In genomic region chr7:129951076-129952011, GRCh38 we compare ENCODE assay signal across 8 cellular contexts. TPM values are rescaled to one million over a fixed set of nuclear protein-coding genes. Genes with fewer than 3 reads are reported as not detected.
A peak's percentile ranks its signal among the peaks of the same experiment; 100 is the strongest.
DNase-seq lines count a peak whose midpoint lies in the region; ATAC-seq and TF ChIP-seq lines count a peak whose summit lies in the region.

No MANE protein-coding gene starts in this region.

- intact Hi-C loops in left cardiac atrium (cut with DNase I) = loop anchor here in 1 of 2 donors (5.0 kb wide), 1 partner anchor 84 kb away; no protein-coding TSS in a partner anchor
- intact Hi-C loops in psoas muscle (cut with DNase I) = loop anchor here (5.0 kb wide), 5 partner anchors 39 to 124 kb away; no protein-coding TSS in a partner anchor

- H3K36me3 ChIP-seq in cardiac muscle cell (no peaks in the 10 kb centered on the region), SU-DHL-6 (ENCODE audit: low read length) (no peaks in the 10 kb centered on the region), psoas muscle (ENCODE audit: insufficient read depth in 1 of 2, low read depth in 1 of 2) (no peaks in the 10 kb centered on the region)

- peak; percentile 35 to 46 for DNase-seq in cardiac muscle cell (ENCODE audit: low read depth in 1 of 2, low spot score in 1 of 2)
- no peak for DNase-seq in left cardiac atrium
- DNase-seq in foreskin keratinocyte = peak in 1 of 2 donors; percentile 15
- no peak for DNase-seq in psoas muscle
- no peak for DNase-seq in DMS114 treated with DMSO at 0.1 percent for 48 hours (lab: John Stamatoyannopoulos, UW; ENCODE audit: unreplicated experiment)

- TF ChIP-seq CTCF in cardiac muscle cell (IDR thresholded peaks at IDR 0.05; ENCODE audit: low read depth, low read length) = no peak
- TF ChIP-seq CTCF in SU-DHL-6 (IDR thresholded peaks at IDR 0.05; ENCODE audit: insufficient read depth, low read length, poor library complexity, severe bottlenecking) = no peak
- TF ChIP-seq CTCF in foreskin keratinocyte (conservative IDR thresholded peaks at IDR 0.05) = no peak
- no peak for TF ChIP-seq CTCF in psoas muscle (IDR thresholded peaks at IDR 0.05)

- H3F3A ChIP-seq in SU-DHL-6 (ENCODE audit: insufficient read depth) = peaks cover 24% of the 10 kb centered on the region

- no peak for ATAC-seq in left cardiac atrium
- no peak for ATAC-seq in foreskin keratinocyte
- peak in 1 of 4 donors; percentile 14 for ATAC-seq in psoas muscle
- no peak for ATAC-seq in GM18519 (IDR thresholded peaks at IDR 0.05; ENCODE audit: low FRiP score, unreplicated experiment)
- ATAC-seq in HG02763 (IDR thresholded peaks at IDR 0.05; ENCODE audit: unreplicated experiment) = no peak

- H3K4me2 ChIP-seq in SU-DHL-6 (ENCODE audit: low read depth, low read length, poor library complexity, severe bottlenecking) = peak overlapping the region; percentile 98

- H3K4me1 ChIP-seq in cardiac muscle cell (ENCODE audit: low read depth) (peaks cover 5% of the 10 kb centered on the region), foreskin keratinocyte (peaks cover 17% of the 10 kb centered on the region), psoas muscle (peaks cover 27% of the 10 kb centered on the region)

- H3K4me3 ChIP-seq in cardiac muscle cell = peak overlapping the region; percentile 84
- peak overlapping the region; percentile 78 for H3K4me3 ChIP-seq in SU-DHL-6 (ENCODE audit: insufficient read depth, low read length, poor library complexity, severe bottlenecking)
- peak overlapping the region; percentile 97 for H3K4me3 ChIP-seq in psoas muscle

- no peaks in the 10 kb centered on the region for H3K9me3 ChIP-seq in cardiac muscle cell (ENCODE audit: low read depth)
- no peaks in the 10 kb centered on the region for H3K9me3 ChIP-seq in SU-DHL-6 (ENCODE audit: insufficient read depth, low read length)
- H3K9me3 ChIP-seq in psoas muscle = no peaks in the 10 kb centered on the region

- H3K79me2 ChIP-seq in SU-DHL-6 (ENCODE audit: insufficient read depth, low read length) = peaks cover 53% of the 10 kb centered on the region

- no peaks in the 10 kb centered on the region; the same call in 1 of the 2 replicates for H4K20me1 ChIP-seq in SU-DHL-6 (ENCODE audit: low read depth, low read length)

- 0% methylated on average over 7 of the region's 7 CpGs for WGBS in psoas muscle, 3 donors

- H3K9me2 ChIP-seq in SU-DHL-6 (replicated peaks; ENCODE audit: insufficient read depth, low read length) = no peaks in the 10 kb centered on the region

- H3K27me3 ChIP-seq in cardiac muscle cell = no peaks in the 10 kb centered on the region
- H3K27me3 ChIP-seq in SU-DHL-6 (ENCODE audit: low read length) = no peaks in the 10 kb centered on the region
- H3K27me3 ChIP-seq in foreskin keratinocyte = no peaks in the 10 kb centered on the region
- H3K27me3 ChIP-seq in psoas muscle (ENCODE audit: insufficient read depth in 3 of 3, low read length in 2 of 3) = no peaks in the 10 kb centered on the region

- H2AFZ ChIP-seq in SU-DHL-6 (ENCODE audit: low read depth, low read length, severe bottlenecking) = peak overlapping the region; percentile 42

- H3K27ac ChIP-seq in cardiac muscle cell = peak overlapping the region; percentile 94
- peak overlapping the region; percentile 83 for H3K27ac ChIP-seq in SU-DHL-6 (ENCODE audit: low read depth, low read length)
- peak overlapping the region; percentile 93 for H3K27ac ChIP-seq in foreskin keratinocyte
- H3K27ac ChIP-seq in psoas muscle = peak overlapping the region; percentile 98

- H3K9ac ChIP-seq in SU-DHL-6 (ENCODE audit: low read length) = peak overlapping the region; percentile 77

RNA-seq across cellular contexts. Expression of gene UBE2H, which starts 1.4 kb away (rescaled TPM):
- total RNA-seq in cardiac muscle cell = 172 and 409 TPM in 2 replicates
- polyA plus RNA-seq in cardiac muscle cell = 140 and 178 TPM in 2 replicates
- 10 to 100 TPM; 65.5 to 77.8 TPM for total RNA-seq in left cardiac atrium
- 50.2 and 55.0 TPM in 2 replicates for total RNA-seq in foreskin keratinocyte
- 27.3 and 27.5 TPM in 2 replicates for polyA plus RNA-seq in foreskin keratinocyte
- total RNA-seq in psoas muscle = 100 to 1,000 TPM in 1 of 4 donors, 10 to 100 TPM in 3; 75.9 to 111 (median 77.4) TPM
- polyA plus RNA-seq in psoas muscle = 100 to 1,000 TPM in 1 of 3 donors, 10 to 100 TPM in 2; 17.3 to 115 (median 50.5) TPM

Comparison
In these comparisons a context has a peak if more than half of its experiments do, and no peak if none do; other contexts are left out.
1. DNase-seq: peak in cardiac muscle cell (2 of 2); none in left cardiac atrium (single experiment), psoas muscle (0 of 2) and DMS114 treated with DMSO at 0.1 percent for 48 hours (single experiment).
2. Peak in every context shown above with its lines, with median percentiles within 50 percentile points of each other: H3K27ac ChIP-seq and H3K4me3 ChIP-seq.